ENCODE assay signal across 9 cellular contexts in genomic region chr5:173443971-173444370, GRCh38.
"Had no signal": no experiment of that assay in that cellular context is flagged by ENCODE, and none has a peak within 500 bp of the region (broad histone marks: within the 10 kb centered on the region; RNA-seq: fewer than 3 reads in every experiment).

No MANE protein-coding gene starts in this region.

- ATAC-seq: GM23338, HepG2, K562 had no signal

- H3K27ac ChIP-seq: HL-60 had no signal

- H2AFZ ChIP-seq: GM23338 had no signal

- DNase-seq: H9, HCEC 1CT, HFFc6 had no signal

- H3K4me2 ChIP-seq: GM23338 had no signal

- H3K4me3 ChIP-seq: GM23338, K562 had no signal

- FAIRE-seq: H1, H54, HepG2, K562 had no signal
